In genomic region chr1:45299981-45300668, GRCh38 we compare ENCODE assay signal across 8 cellular contexts. TPM values are rescaled to one million over a fixed set of nuclear protein-coding genes. Genes with fewer than 3 reads are reported as not detected.
A peak's percentile ranks its signal among the peaks of the same experiment; 100 is the strongest.
DNase-seq lines count a peak whose midpoint lies in the region; ATAC-seq, FAIRE-seq and TF ChIP-seq lines count a peak whose summit lies in the region.

No MANE protein-coding gene starts in this region.

- peak in 5 of 6 experiments; percentile 5 to 58 (median 12) for DNase-seq in stimulated activated naive CD4-positive, alpha-beta T cell (lab: John Stamatoyannopoulos, UW)
- DNase-seq in stimulated activated naive CD4-positive, alpha-beta T cell treated with Interleukin-2 at 50 U/mL for 16 hours (lab: John Stamatoyannopoulos, UW), result no peak
- DNase-seq in NCI-H187 treated with DMSO at 0.1 percent for 48 hours (lab: John Stamatoyannopoulos, UW) (peak; percentile 54), SW480 (ENCODE audit: low spot score) (peak; percentile 72), breast epithelium (ENCODE audit: low spot score in 2 of 2) (no peak), kidney (no peak)
- DNase-seq in stimulated activated CD4-positive, alpha-beta T cell treated with anti-CD3 and anti-CD28 coated beads, Interleukin-4, amount 100 ng/mL, for 1 hour, result peak; percentile 19

- H3K4me1 ChIP-seq in breast epithelium, result peaks cover 0 to 6% of the 10 kb centered on the region in 2 donors
- H3K4me1 ChIP-seq in kidney (ENCODE audit: control insufficient read depth in 1 of 2, insufficient read depth in 1 of 2, low read depth in 1 of 2, low read length in 2 of 2), result peaks cover 0 to 10% of the 10 kb centered on the region in 2 donors

- H3K27ac ChIP-seq in breast epithelium (no peak overlapping the region), kidney (ENCODE audit: low read depth in 2 of 2, low read length in 2 of 2) (no peak overlapping the region)

- peak in 2 of 3 donors; percentile 58 to 65 for TF ChIP-seq CTCF in breast epithelium (IDR thresholded peaks at IDR 0.05)
- peak; percentile 82 for TF ChIP-seq CTCF in kidney (IDR thresholded peaks at IDR 0.05; ENCODE audit: borderline replicate concordance, extremely low read depth, insufficient read depth)

- FAIRE-seq in kidney (lab: Jason Lieb, UNC), result peak; percentile 78

- no peaks in the 10 kb centered on the region for H3K9me3 ChIP-seq in breast epithelium
- H3K9me3 ChIP-seq in kidney (ENCODE audit: control insufficient read depth in 1 of 2, low read length in 2 of 2), result no peaks in the 10 kb centered on the region

- H3K4me3 ChIP-seq in breast epithelium (no peak overlapping the region), kidney (ENCODE audit: low read length in 2 of 2) (no peak overlapping the region)

- no peak for ATAC-seq in HG03565 (IDR thresholded peaks at IDR 0.05; ENCODE audit: unreplicated experiment)

- H3K27me3 ChIP-seq in breast epithelium, result no peaks in the 10 kb centered on the region

- no peak overlapping the region for H3K9ac ChIP-seq in kidney (ENCODE audit: low read length in 2 of 2)

- TF ChIP-seq POLR2A in breast epithelium (IDR thresholded peaks at IDR 0.05), result no peak

- intact Hi-C loops in breast epithelium (cut with DNase I; ENCODE audit: low total_unique reads) (loop anchor here (5.0 kb wide), 1 partner anchor 288 kb away; the partner anchor contains the start of genes HECTD3 and UROD), kidney (cut with DNase I) (loop anchor here (5.0 kb wide), 1 partner anchor 283 kb away; no protein-coding TSS in a partner anchor)

- H3K36me3 ChIP-seq in breast epithelium, result no peaks in the 10 kb centered on the region
- H3K36me3 ChIP-seq in kidney (ENCODE audit: control insufficient read depth in 1 of 2, insufficient read depth in 2 of 2, low read length in 2 of 2), result no peaks in the 10 kb centered on the region

RNA-seq across cellular contexts. Expression of gene HPDL, which starts 26.6 kb away (rescaled TPM):
- total RNA-seq in breast epithelium, result under 1 TPM in 1 of 3 donors, not detected in 2; 0.44 TPM
- 0.66 TPM for total RNA-seq in kidney
- not detected for polyA plus RNA-seq in kidney (ENCODE audit: insufficient read depth, low read depth, low replicate concordance)

RNA-seq across cellular contexts. Expression of gene TOE1, which starts 39.8 kb away (rescaled TPM):
- total RNA-seq in breast epithelium, result 10 to 100 TPM in 2 of 3 donors, 1 to 10 TPM in 1; 8.6 to 21.2 (median 11.1) TPM
- total RNA-seq in kidney, result 10.4 TPM
- 7.3 TPM for polyA plus RNA-seq in kidney (ENCODE audit: insufficient read depth, low read depth, low replicate concordance)

RNA-seq across cellular contexts. Expression of gene MUTYH, which starts 40.1 kb away (rescaled TPM):
- 10 to 100 TPM; 16.8 to 26.2 (median 25.8) TPM for total RNA-seq in breast epithelium
- total RNA-seq in kidney, result 29.0 TPM
- polyA plus RNA-seq in kidney (ENCODE audit: insufficient read depth, low read depth, low replicate concordance), result 24.1 TPM

Comparison
In these comparisons a context has a peak if more than half of its experiments do, and no peak if none do; other contexts are left out.
1. DNase-seq: peak in stimulated activated naive CD4-positive, alpha-beta T cell (5 of 6), NCI-H187 treated with DMSO at 0.1 percent for 48 hours (single experiment), SW480 (single experiment) and stimulated activated CD4-positive, alpha-beta T cell treated with anti-CD3 and anti-CD28 coated beads, Interleukin-4, amount 100 ng/mL, for 1 hour (single experiment); none in stimulated activated naive CD4-positive, alpha-beta T cell treated with Interleukin-2 at 50 U/mL for 16 hours (single experiment), breast epithelium (0 of 2) and kidney (single experiment).